16 cellular contexts compared by ENCODE assay signal in the genomic region with DNA sequence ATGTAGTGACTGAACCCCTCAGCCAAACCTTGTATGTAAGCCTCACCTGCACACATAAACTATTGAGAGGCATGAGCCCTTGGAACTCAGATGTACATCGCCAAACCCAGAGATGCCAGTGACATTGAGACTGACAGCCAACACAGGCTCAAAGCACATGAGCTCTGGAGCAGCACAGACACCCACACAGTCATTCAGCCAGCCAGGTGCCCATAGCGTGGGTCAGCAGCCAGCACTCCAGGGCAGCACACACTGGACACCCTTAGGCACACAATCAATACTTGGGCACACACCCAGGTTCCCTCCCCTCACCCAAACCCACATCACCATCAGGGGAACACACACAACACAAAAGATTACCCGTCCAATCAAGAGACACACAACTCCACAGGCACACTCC.
"Had no signal": no experiment of that assay in that cellular context is flagged by ENCODE, and none has a peak within 500 bp of the region (broad histone marks: within the 10 kb centered on the region; RNA-seq: fewer than 3 reads in every experiment).

No MANE protein-coding gene starts in this region.

- H3K4me3 Mint-ChIP-seq: memory B cell; natural killer cell treated with Interleukin-12 subunit alpha and Interleukin-12 subunit beta and Interleukin-15 and Interleukin-18, amount 100 ng/mL, for 72 hours; stimulated activated naive CD8-positive, alpha-beta T cell treated with anti-CD3 and anti-CD28 coated beads, Interleukin-15, Interleukin-2, amounts not matched to agents 100 ng/mL and 50 ng/mL, for 24 hours; T-helper 1 cell treated with Interleukin-12 subunit alpha and Interleukin-12 subunit beta and Interleukin-4 antibody, amounts not matched to agents 30 μg/mL and 1 μg/mL, for 36 hours had no signal

- H3K9me3 Mint-ChIP-seq: activated naive CD4-positive, alpha-beta T cell treated with anti-CD3 and anti-CD28 coated beads, Interleukin-2, amount 50 U/mL, for 72 hours; memory B cell; natural killer cell treated with Interleukin-12 subunit alpha and Interleukin-12 subunit beta and Interleukin-15 and Interleukin-18, amount 100 ng/mL, for 72 hours; stimulated activated naive CD8-positive, alpha-beta T cell treated with anti-CD3 and anti-CD28 coated beads, Interleukin-15, Interleukin-2, amounts not matched to agents 100 ng/mL and 50 ng/mL, for 24 hours; T-helper 1 cell treated with Interleukin-12 subunit alpha and Interleukin-12 subunit beta and Interleukin-4 antibody, amounts not matched to agents 30 μg/mL and 1 μg/mL, for 36 hours had no signal

- FAIRE-seq: colon, frontal cortex, islet of Langerhans, urothelium cell line had no signal

- H3K27ac ChIP-seq: heart left ventricle, psoas muscle had no signal

- H3K27ac Mint-ChIP-seq: memory B cell; natural killer cell treated with Interleukin-12 subunit alpha and Interleukin-12 subunit beta and Interleukin-15 and Interleukin-18, amount 100 ng/mL, for 72 hours; stimulated activated naive CD8-positive, alpha-beta T cell treated with anti-CD3 and anti-CD28 coated beads, Interleukin-15, Interleukin-2, amounts not matched to agents 100 ng/mL and 50 ng/mL, for 24 hours; T-helper 1 cell treated with Interleukin-12 subunit alpha and Interleukin-12 subunit beta and Interleukin-4 antibody, amounts not matched to agents 30 μg/mL and 1 μg/mL, for 36 hours had no signal

- H3K4me3 ChIP-seq: heart left ventricle, psoas muscle had no signal

- H3K36me3 ChIP-seq: heart left ventricle had no signal

- H3K36me3 Mint-ChIP-seq: activated naive CD4-positive, alpha-beta T cell treated with anti-CD3 and anti-CD28 coated beads, Interleukin-2, amount 50 U/mL, for 72 hours; natural killer cell treated with Interleukin-12 subunit alpha and Interleukin-12 subunit beta and Interleukin-15 and Interleukin-18, amount 100 ng/mL, for 72 hours had no signal

- H3K9me3 ChIP-seq: heart left ventricle, psoas muscle had no signal

- DNase-seq: activated CD4-positive, alpha-beta T cell treated with anti-CD3 and anti-CD28 coated beads for 48 hours; activated effector memory CD4-positive, alpha-beta T cell treated with anti-CD3 and anti-CD28 coated beads, Interleukin-2, amount 50 U/mL, for 16 hours; effector CD4-positive, alpha-beta T cell; heart left ventricle; psoas muscle; stimulated activated CD4-positive, alpha-beta T cell treated with anti-CD3 and anti-CD28 coated beads, Interleukin-4, amount 100 ng/mL, for 1 hour; stimulated activated CD8-positive, alpha-beta memory T cell treated with anti-CD3 and anti-CD28 coated beads, Interleukin-4, amount 100 ng/mL, for 48 hours had no signal

- H3K4me1 ChIP-seq: psoas muscle had no signal
